ENCODE assay signal across 13 cellular contexts in the genomic region with DNA sequence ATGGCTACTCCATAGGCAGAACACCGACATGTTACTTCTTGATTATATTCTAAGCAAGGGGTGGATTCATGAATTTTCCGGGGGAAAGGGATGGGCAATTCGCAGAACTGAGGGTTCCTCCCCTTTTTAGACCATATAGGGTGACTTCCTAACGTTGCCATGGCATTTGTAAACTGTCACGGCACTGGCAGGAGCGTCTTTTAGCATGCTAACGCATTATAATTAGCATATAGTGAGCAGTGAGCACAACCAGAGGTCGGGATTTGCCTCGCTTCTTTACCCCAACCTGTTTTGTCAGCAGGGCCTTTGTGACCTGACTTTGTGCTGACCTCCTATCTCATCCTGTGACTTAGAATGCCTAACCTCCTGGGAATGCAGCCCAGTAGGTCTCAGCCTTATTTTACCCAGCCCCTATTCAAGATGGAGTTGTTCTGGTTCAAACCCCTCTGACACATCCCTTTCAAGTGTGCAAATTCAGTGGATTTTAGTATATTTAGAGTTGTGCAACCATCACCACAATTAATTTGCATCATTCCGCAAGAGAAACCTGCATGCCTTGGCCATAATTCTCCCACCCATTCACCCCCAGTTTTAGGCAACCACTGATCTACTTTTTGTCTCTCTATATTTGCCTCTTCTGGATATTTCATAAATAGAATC. TPM values are rescaled to one million over a fixed set of nuclear protein-coding genes. Genes with fewer than 3 reads are reported as not detected.
DNase-seq lines count a peak whose midpoint lies in the region; ATAC-seq and TF ChIP-seq lines count a peak whose summit lies in the region.
"Had no signal": no experiment of that assay in that cellular context is flagged by ENCODE, and none has a peak within 500 bp of the region (broad histone marks: within the 10 kb centered on the region; RNA-seq: fewer than 3 reads in every experiment).

No MANE protein-coding gene starts in this region.

- no peak overlapping the region for H3K9ac ChIP-seq in mammary epithelial cell (ENCODE audit: insufficient read depth, low read length)
- no peak overlapping the region for H3K9ac ChIP-seq in muscle layer of colon (ENCODE audit: low read length)

- no TSS peak for BruUV-seq in mammary epithelial cell (replicated peaks; lab: Mats Ljungman, UMichigan)
- BruUV-seq in MCF 10A (replicated peaks; lab: Mats Ljungman, UMichigan) = no TSS peak

- H3K4me1 ChIP-seq in mammary epithelial cell (ENCODE audit: insufficient read depth, low read length) (peaks cover 4% of the 10 kb centered on the region), muscle layer of colon (ENCODE audit: insufficient read depth, low read length) (peaks cover 39% of the 10 kb centered on the region)

- H3K27me3 Mint-ChIP-seq in MCF 10A (ENCODE audit: insufficient read depth, unreplicated experiment) = no peaks in the 10 kb centered on the region
- H3K27me3 Mint-ChIP-seq in activated T-helper 1 cell treated with anti-CD3 and anti-CD28 coated beads, Interleukin-12 subunit alpha, Interleukin-12 subunit beta, Interleukin-2, Interleukin-4 antibody, amounts not matched to agents 30 ng/mL and 10 ng/mL and 1 ng/mL, durations not matched to agents 14 hours and 24 hours and 36 hours (ENCODE audit: insufficient read depth) = no peaks in the 10 kb centered on the region
- H3K27me3 Mint-ChIP-seq: activated T-cell treated with anti-CD3 and anti-CD28 coated beads, Interleukin-2, amount 50 U/mL, for 24 hours; naive B cell had no signal

- DNase-seq in mammary epithelial cell = no peak
- DNase-seq in MCF 10A (ENCODE audit: unreplicated experiment) = no peak
- peak; percentile 10 for DNase-seq in fibroblast of mammary gland (ENCODE audit: low read depth)
- no peak for DNase-seq in activated CD4-positive, alpha-beta T cell treated with anti-CD3 and anti-CD28 coated beads for 1 hour
- DNase-seq in left colon = no peak
- DNase-seq in activated T-helper 1 cell treated with anti-CD3 and anti-CD28 coated beads, Interleukin-12 subunit alpha, Interleukin-12 subunit beta, Interleukin-2, Interleukin-4 antibody, amounts not matched to agents 30 ng/mL and 10 ng/mL and 1 ng/mL, durations not matched to agents 14 hours and 24 hours and 36 hours (ENCODE audit: low spot score) = no peak
- DNase-seq: activated T-cell treated with anti-CD3 and anti-CD28 coated beads, Interleukin-2, amount 50 U/mL, for 24 hours; effector CD4-positive, alpha-beta T cell; naive B cell; NCI-H2081; T-helper 1 cell had no signal

- H3K27ac ChIP-seq in mammary epithelial cell (ENCODE audit: insufficient read depth, low read depth, low read length) (no peak overlapping the region), muscle layer of colon (ENCODE audit: low read depth, low read length) (peak overlapping the region; percentile 37)

- H3K27me3 ChIP-seq in mammary epithelial cell (ENCODE audit: insufficient read depth, low read length) = no peaks in the 10 kb centered on the region
- H3K27me3 ChIP-seq in muscle layer of colon (ENCODE audit: control insufficient read depth in 1 of 2, insufficient read depth in 2 of 2, low read length in 2 of 2) = no peaks in the 10 kb centered on the region

- no peak overlapping the region for H2AFZ ChIP-seq in mammary epithelial cell (ENCODE audit: low read depth, low read length)

- H3K4me3 Mint-ChIP-seq in MCF 10A (ENCODE audit: unreplicated experiment) = no peak overlapping the region
- no peak overlapping the region for H3K4me3 Mint-ChIP-seq in activated T-helper 1 cell treated with anti-CD3 and anti-CD28 coated beads, Interleukin-12 subunit alpha, Interleukin-12 subunit beta, Interleukin-2, Interleukin-4 antibody, amounts not matched to agents 30 ng/mL and 10 ng/mL and 1 ng/mL, durations not matched to agents 14 hours and 24 hours and 36 hours
- H3K4me3 Mint-ChIP-seq: activated T-cell treated with anti-CD3 and anti-CD28 coated beads, Interleukin-2, amount 50 U/mL, for 24 hours had no signal

- no peaks in the 10 kb centered on the region for H3K9me3 ChIP-seq in mammary epithelial cell (replicated peaks; ENCODE audit: insufficient read depth, low read length)
- H3K9me3 ChIP-seq in muscle layer of colon (ENCODE audit: low read length) = no peaks in the 10 kb centered on the region

- H3K4me3 ChIP-seq in mammary epithelial cell (replicated peaks in 1 of 3; ENCODE audit: insufficient read depth in 1 of 3, low read depth in 2 of 3, low read length in 3 of 3) (peak overlapping the region in 2 of 3 experiments; percentile 10 to 26), fibroblast of mammary gland (ENCODE audit: control insufficient read depth, low read depth, low read length) (no peak overlapping the region), muscle layer of colon (ENCODE audit: low read depth in 1 of 2, low read length in 2 of 2) (peak overlapping the region; percentile 22 to 23)

- dilution Hi-C loops in mammary epithelial cell (cut with HindIII; ENCODE audit: low sequenced_read_pairs) = no loop called here

- CTCF ChIA-PET in mammary epithelial cell (lab: Charles Lee; ENCODE audit: low non-redundant PET) (no interaction called here), MCF 10A (lab: Yijun Ruan, JAX) (no interaction called here)

- 65% methylated on average over 10 of the region's 10 CpGs for WGBS in mammary epithelial cell (ENCODE audit: low coverage, missing lambda C conversion rate)

- TF ChIP-seq CTCF in mammary epithelial cell (conservative IDR thresholded peaks at IDR 0.05 in 1 of 2, IDR thresholded peaks at IDR 0.05 in 1 of 2; ENCODE audit: extremely low read depth in 1 of 2, insufficient read depth in 1 of 2, low read depth in 1 of 2, low read length in 2 of 2) = no peak
- no peak for TF ChIP-seq CTCF in MCF 10A (IDR thresholded peaks at IDR 0.05; ENCODE audit: unreplicated experiment)
- TF ChIP-seq CTCF in fibroblast of mammary gland (conservative IDR thresholded peaks at IDR 0.05; ENCODE audit: control insufficient read depth, insufficient read depth, low read depth, low read length) = no peak

- peaks cover 22% of the 10 kb centered on the region for H3K4me1 Mint-ChIP-seq in MCF 10A (ENCODE audit: insufficient read depth, unreplicated experiment)
- peaks cover 9% of the 10 kb centered on the region for H3K4me1 Mint-ChIP-seq in activated T-helper 1 cell treated with anti-CD3 and anti-CD28 coated beads, Interleukin-12 subunit alpha, Interleukin-12 subunit beta, Interleukin-2, Interleukin-4 antibody, amounts not matched to agents 30 ng/mL and 10 ng/mL and 1 ng/mL, durations not matched to agents 14 hours and 24 hours and 36 hours (ENCODE audit: low read depth)

- intact Hi-C loops in mammary epithelial cell (cut with micrococcal nuclease) (no loop called here), MCF 10A (cut with micrococcal nuclease) (no loop called here), left colon (cut with DNase I, micrococcal nuclease) (no loop called here)
- intact Hi-C loops in activated T-helper 1 cell treated with anti-CD3 and anti-CD28 coated beads, Interleukin-12 subunit alpha, Interleukin-12 subunit beta, Interleukin-2, Interleukin-4 antibody, amounts not matched to agents 30 ng/mL and 10 ng/mL and 1 ng/mL, durations not matched to agents 14 hours and 24 hours and 36 hours (cut with micrococcal nuclease) = no loop called here

- H3K4me2 ChIP-seq in mammary epithelial cell (ENCODE audit: insufficient read depth, low read depth, low read length) = peak overlapping the region; percentile 39

- H3K36me3 ChIP-seq in mammary epithelial cell (ENCODE audit: insufficient read depth, low read length) (no peaks in the 10 kb centered on the region), muscle layer of colon (ENCODE audit: insufficient read depth, low read length) (no peaks in the 10 kb centered on the region)

- in situ Hi-C loops in mammary epithelial cell (cut with MboI; ENCODE audit: low sequenced_read_pairs in 2 of 2) = no loop called here

- peaks cover 89% of the 10 kb centered on the region for H3K79me2 ChIP-seq in mammary epithelial cell (ENCODE audit: insufficient read depth, low read length)

- ATAC-seq in left colon (no peak), GM21786 (IDR thresholded peaks at IDR 0.05; ENCODE audit: unreplicated experiment) (no peak)

- H3K9me3 Mint-ChIP-seq in MCF 10A (ENCODE audit: unreplicated experiment) = no peaks in the 10 kb centered on the region
- no peaks in the 10 kb centered on the region for H3K9me3 Mint-ChIP-seq in activated T-helper 1 cell treated with anti-CD3 and anti-CD28 coated beads, Interleukin-12 subunit alpha, Interleukin-12 subunit beta, Interleukin-2, Interleukin-4 antibody, amounts not matched to agents 30 ng/mL and 10 ng/mL and 1 ng/mL, durations not matched to agents 14 hours and 24 hours and 36 hours
- H3K9me3 Mint-ChIP-seq: activated T-cell treated with anti-CD3 and anti-CD28 coated beads, Interleukin-2, amount 50 U/mL, for 24 hours had no signal

- no peak overlapping the region for H3K27ac Mint-ChIP-seq in MCF 10A (ENCODE audit: low read depth, unreplicated experiment)
- no peak overlapping the region for H3K27ac Mint-ChIP-seq in activated T-helper 1 cell treated with anti-CD3 and anti-CD28 coated beads, Interleukin-12 subunit alpha, Interleukin-12 subunit beta, Interleukin-2, Interleukin-4 antibody, amounts not matched to agents 30 ng/mL and 10 ng/mL and 1 ng/mL, durations not matched to agents 14 hours and 24 hours and 36 hours
- H3K27ac Mint-ChIP-seq: activated T-cell treated with anti-CD3 and anti-CD28 coated beads, Interleukin-2, amount 50 U/mL, for 24 hours had no signal

- POLR2A ChIA-PET in MCF 10A (lab: Yijun Ruan, JAX) = interaction anchor here (0.6 kb wide), 1 partner anchor 41 kb away, joined by 4 read pairs; no protein-coding TSS in a partner anchor

- peaks cover 10% of the 10 kb centered on the region for H3K36me3 Mint-ChIP-seq in MCF 10A (ENCODE audit: insufficient read depth, unreplicated experiment)
- H3K36me3 Mint-ChIP-seq in activated T-helper 1 cell treated with anti-CD3 and anti-CD28 coated beads, Interleukin-12 subunit alpha, Interleukin-12 subunit beta, Interleukin-2, Interleukin-4 antibody, amounts not matched to agents 30 ng/mL and 10 ng/mL and 1 ng/mL, durations not matched to agents 14 hours and 24 hours and 36 hours (ENCODE audit: low read depth) = peaks cover 12% of the 10 kb centered on the region

- no peaks in the 10 kb centered on the region for H4K20me1 ChIP-seq in mammary epithelial cell (ENCODE audit: insufficient read depth, low read length)

RNA-seq across cellular contexts. Expression of a gene that starts 27.4 kb away (rescaled TPM):
- total RNA-seq in mammary epithelial cell (10 to 100 TPM; 26.0 to 31.6 TPM), MCF 10A (2022) (19.1 and 21.4 TPM in 2 replicates), left colon (10 to 100 TPM; 30.6 to 52.3 TPM)
- polyA plus RNA-seq in mammary epithelial cell = 13.8 TPM
- polyA minus RNA-seq in mammary epithelial cell = 15.2 TPM
- 5.2 and 5.6 TPM in 2 replicates for total RNA-seq in activated T-helper 1 cell treated with anti-CD3 and anti-CD28 coated beads, Interleukin-12 subunit alpha, Interleukin-12 subunit beta, Interleukin-2, Interleukin-4 antibody, amounts not matched to agents 30 ng/mL and 10 ng/mL and 1 ng/mL, durations not matched to agents 14 hours and 24 hours and 36 hours
